Comparison of ENCODE assay signal across 11 cellular contexts in the genomic region with DNA sequence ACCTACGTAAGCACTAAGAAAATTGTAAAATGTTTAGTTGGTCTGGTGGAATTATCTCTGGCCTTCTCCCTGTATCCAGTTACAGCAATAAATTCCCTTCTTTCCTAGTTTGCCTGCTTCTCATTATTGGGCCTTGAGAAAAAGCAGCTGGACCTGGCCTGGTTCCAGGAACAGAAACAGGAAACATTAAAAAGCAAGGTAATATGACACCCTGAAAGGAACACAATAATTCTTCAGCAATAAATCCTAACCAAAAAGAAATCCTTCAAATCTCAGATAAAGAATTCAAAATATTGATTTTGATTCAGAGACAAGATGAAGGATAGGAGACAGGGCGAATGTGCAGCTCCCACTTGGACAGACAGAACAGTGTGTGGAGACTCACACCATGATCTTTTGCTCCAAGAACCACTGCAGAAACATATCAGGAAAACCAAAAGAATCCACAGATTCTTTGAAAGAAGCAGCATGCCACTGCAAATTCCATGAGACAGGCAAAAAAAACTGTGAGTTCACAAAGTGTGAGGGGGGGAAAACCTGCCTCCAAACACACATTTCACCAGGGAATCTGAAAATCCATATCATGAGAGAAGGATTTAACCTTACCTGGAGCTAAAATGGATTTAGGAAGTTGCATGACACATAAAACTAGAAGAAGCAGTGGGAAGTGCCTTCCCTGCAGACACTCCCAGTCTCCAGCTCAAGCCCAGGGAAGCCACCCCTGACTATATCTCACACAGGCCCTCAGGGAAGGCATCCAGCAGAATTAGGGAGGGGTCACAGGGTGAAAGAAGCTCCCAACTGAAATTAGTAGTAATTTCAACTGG. TPM values are rescaled to one million over a fixed set of nuclear protein-coding genes. Genes with fewer than 3 reads are reported as not detected.
DNase-seq lines count a peak whose midpoint lies in the region; ATAC-seq and TF ChIP-seq lines count a peak whose summit lies in the region.
"Had no signal": no experiment of that assay in that cellular context is flagged by ENCODE, and none has a peak within 500 bp of the region (broad histone marks: within the 10 kb centered on the region; RNA-seq: fewer than 3 reads in every experiment).

No MANE protein-coding gene starts in this region.

- no peaks in the 10 kb centered on the region for H3K27me3 ChIP-seq in esophagus muscularis mucosa

- H3K36me3 ChIP-seq in esophagus muscularis mucosa, result no peaks in the 10 kb centered on the region

- intact Hi-C loops in esophagus muscularis mucosa (cut with DNase I), result no loop called here

- no peak for ATAC-seq in GM19395 (IDR thresholded peaks at IDR 0.05; ENCODE audit: unreplicated experiment)
- no peak for ATAC-seq in GM18867 (IDR thresholded peaks at IDR 0.05; ENCODE audit: unreplicated experiment)

- 32% methylated on average over 2 of the region's 2 CpGs for WGBS in esophagus muscularis mucosa

- H3K4me3 ChIP-seq in esophagus muscularis mucosa, result no peak overlapping the region
- H3K4me3 ChIP-seq in skeletal muscle cell (ENCODE audit: low read depth, low read length), result no peak overlapping the region
- H3K4me3 ChIP-seq: GM12878 had no signal

- peaks cover 0 to 10% (median 0%) of the 10 kb centered on the region in 4 donors for H3K4me1 ChIP-seq in esophagus muscularis mucosa

- no peak for TF ChIP-seq EP300 in esophagus muscularis mucosa (IDR thresholded peaks at IDR 0.05)

- H3K27ac ChIP-seq in esophagus muscularis mucosa (replicated peaks in 1 of 4), result no peak overlapping the region

- no peak for TF ChIP-seq POLR2A in esophagus muscularis mucosa (IDR thresholded peaks at IDR 0.05; ENCODE audit: low read depth)

- no peak for TF ChIP-seq CTCF in esophagus muscularis mucosa (IDR thresholded peaks at IDR 0.05)

- DNase-seq in HT-29 (ENCODE audit: low spot score) (peak; percentile 72), NCI-H526 (lab: John Stamatoyannopoulos, UW) (peak; percentile 49 to 56), esophagus muscularis mucosa (ENCODE audit: extremely low spot score) (peak; percentile 91), skeletal muscle cell (ENCODE audit: low read depth) (peak; percentile 39)
- DNase-seq in activated CD8-positive, alpha-beta memory T cell treated with anti-CD3 and anti-CD28 coated beads for 24 hours, result no peak
- DNase-seq in stimulated activated CD4-positive, alpha-beta T cell treated with anti-CD3 and anti-CD28 coated beads, Interleukin-12 subunit alpha, Interleukin-12 subunit beta, amount 100 ng/mL, for 4 hours, result no peak
- DNase-seq: midbrain, NCI-H1930 had no signal

- H3K9me3 ChIP-seq in esophagus muscularis mucosa, result peaks cover 0 to 29% (median 8%) of the 10 kb centered on the region in 4 donors

RNA-seq across cellular contexts. Expression of gene TREM1, which starts 28.9 kb away (rescaled TPM):
- total RNA-seq in HT-29 (2014; rRNA removed; shearing (Covaris generic)), result 0.18 TPM in 1 of 2 replicates, not detected in the other
- total RNA-seq in esophagus muscularis mucosa, result 1 to 10 TPM; 1.1 to 9.3 (median 1.2) TPM

RNA-seq across cellular contexts. Expression of gene TREML4, which starts 29.4 kb away (rescaled TPM):
- not detected in 2 replicates for total RNA-seq in HT-29 (2014; rRNA removed; shearing (Covaris generic))
- not detected for total RNA-seq in esophagus muscularis mucosa
- total RNA-seq: GM12878 had no signal

RNA-seq across cellular contexts. Expression of gene TREML2, which starts 56.6 kb away (rescaled TPM):
- total RNA-seq in HT-29 (2014; rRNA removed; shearing (Covaris generic)), result 3.1 and 3.3 TPM in 2 replicates
- under 1 TPM in 1 of 4 donors, not detected in 3; 0.66 TPM for total RNA-seq in esophagus muscularis mucosa

Comparison
In these comparisons a context has a peak if more than half of its experiments do, and no peak if none do; other contexts are left out.
1. DNase-seq: peak in HT-29 (single experiment), NCI-H526 (2 of 2), esophagus muscularis mucosa (single experiment) and skeletal muscle cell (single experiment); none in activated CD8-positive, alpha-beta memory T cell treated with anti-CD3 and anti-CD28 coated beads for 24 hours (single experiment) and stimulated activated CD4-positive, alpha-beta T cell treated with anti-CD3 and anti-CD28 coated beads, Interleukin-12 subunit alpha, Interleukin-12 subunit beta, amount 100 ng/mL, for 4 hours (single experiment).